Comparison of ENCODE assay signal across 14 cellular contexts in genomic region chr10:69731184-69731583, GRCh38.
DNase-seq lines count a peak whose midpoint lies in the region; ATAC-seq, FAIRE-seq and TF ChIP-seq lines count a peak whose summit lies in the region.
"Had no signal": no experiment of that assay in that cellular context is flagged by ENCODE, and none has a peak within 500 bp of the region (broad histone marks: within the 10 kb centered on the region; RNA-seq: fewer than 3 reads in every experiment).

No MANE protein-coding gene starts in this region.

- FAIRE-seq in frontal cortex (lab: Jason Lieb, UNC): no peak
- FAIRE-seq: keratinocyte had no signal

- H3K27ac ChIP-seq in AG04450 (ENCODE audit: low read depth, low read length) (peak overlapping the region; percentile 87), brain microvascular endothelial cell (peak overlapping the region; percentile 48), esophagus squamous epithelium (peak overlapping the region in 1 of 4 donors; percentile 36)

- POLR2A ChIA-PET in AG04450 (lab: Yijun Ruan, JAX): interaction anchor here (0.7 to 1.9 kb wide), 6 partner anchors 9 to 45 kb away, joined by 3 to 11 read pairs (median 4); no protein-coding TSS in a partner anchor

- peaks cover 18 to 86% (median 65%) of the 10 kb centered on the region in 3 donors for H3K4me1 ChIP-seq in esophagus squamous epithelium

- H3K4me3 ChIP-seq in AG04450 (ENCODE audit: low read depth, low read length) (no peak overlapping the region), H7 (ENCODE audit: insufficient read depth, low read depth, low read length) (no peak overlapping the region), brain microvascular endothelial cell (ENCODE audit: low read depth, low read length) (no peak overlapping the region), esophagus squamous epithelium (no peak overlapping the region)

- peak; percentile 83 for DNase-seq in AG04450 (ENCODE audit: low read depth, low spot score)
- peak; percentile 52 for DNase-seq in H7
- DNase-seq in brain microvascular endothelial cell: peak; percentile 66
- peak in 1 of 2 donors; percentile 16 for DNase-seq in left colon
- no peak for DNase-seq in frontal cortex (ENCODE audit: low spot score in 2 of 2)
- DNase-seq in SHP77 (lab: John Stamatoyannopoulos, UW): no peak
- DNase-seq in ecto neural progenitor cell (ENCODE audit: low spot score): no peak
- DNase-seq in esophagus squamous epithelium (lab: John Stamatoyannopoulos, UW): no peak
- DNase-seq: activated T-cell treated with anti-CD3 and anti-CD28 coated beads, Interleukin-2, amount 50 U/mL, for 24 hours; erythroblast; GF-D8; SHP77 treated with DMSO at 0.1 percent for 48 hours had no signal

- WGBS in esophagus squamous epithelium, 2 donors: 70 to 83% methylated on average over 1 to 2 of the region's 3 CpGs

- no peak for TF ChIP-seq POLR2A in esophagus squamous epithelium (IDR thresholded peaks at IDR 0.05)

- no peaks in the 10 kb centered on the region for H3K9me3 ChIP-seq in AG04450 (ENCODE audit: control insufficient read depth, insufficient read depth, low read length)
- H3K9me3 ChIP-seq in esophagus squamous epithelium: no peaks in the 10 kb centered on the region

- no peaks in the 10 kb centered on the region for H3K36me3 ChIP-seq in H7 (replicated peaks; ENCODE audit: control insufficient read depth, insufficient read depth, low read length)
- H3K36me3 ChIP-seq in brain microvascular endothelial cell (replicated peaks): no peaks in the 10 kb centered on the region
- no peaks in the 10 kb centered on the region for H3K36me3 ChIP-seq in esophagus squamous epithelium

- TF ChIP-seq CTCF in AG04450 (IDR thresholded peaks at IDR 0.05; ENCODE audit: low read depth, low read length): peak; percentile 20
- TF ChIP-seq CTCF in brain microvascular endothelial cell (IDR thresholded peaks at IDR 0.05; ENCODE audit: low read depth, low read length, missing control alignments): peak; percentile 51
- TF ChIP-seq CTCF in esophagus squamous epithelium (IDR thresholded peaks at IDR 0.05): no peak

- ATAC-seq in left colon: peak; percentile 21
- ATAC-seq: WTC11 had no signal

- intact Hi-C loops in left colon (cut with DNase I, micrococcal nuclease) (no loop called here), esophagus squamous epithelium (cut with DNase I) (no loop called here)

- H3K27me3 ChIP-seq in AG04450 (ENCODE audit: control insufficient read depth, insufficient read depth, low read length) (no peaks in the 10 kb centered on the region), H7 (ENCODE audit: control insufficient read depth, insufficient read depth, low read length) (no peaks in the 10 kb centered on the region), brain microvascular endothelial cell (replicated peaks) (no peaks in the 10 kb centered on the region), esophagus squamous epithelium (no peaks in the 10 kb centered on the region)

- CTCF ChIA-PET in AG04450 (lab: Charles Lee): interaction anchor here (0.6 to 2.3 kb wide), 8 partner anchors 8 to 218 kb away, joined by 3 to 13 read pairs (median 4); no protein-coding TSS in a partner anchor

- in situ Hi-C loops in brain microvascular endothelial cell (cut with HindIII; ENCODE audit: low pct_ligation_motif_present, low sequenced_read_pairs): no loop called here

Comparison
In these comparisons a context has a peak if more than half of its experiments do, and no peak if none do; other contexts are left out.
1. DNase-seq: peak in AG04450 (single experiment), H7 (single experiment) and brain microvascular endothelial cell (single experiment); none in frontal cortex (0 of 2), SHP77 (0 of 2), ecto neural progenitor cell (single experiment) and esophagus squamous epithelium (single experiment).
2. CTCF ChIP-seq: peak in AG04450 (single experiment) and brain microvascular endothelial cell (single experiment); none in esophagus squamous epithelium (0 of 6).